9 cellular contexts compared by ENCODE assay signal in genomic region chr14:21039585-21040369, GRCh38. TPM values are rescaled to one million over a fixed set of nuclear protein-coding genes. Genes with fewer than 3 reads are reported as not detected.
A peak's percentile ranks its signal among the peaks of the same experiment; 100 is the strongest.
DNase-seq lines count a peak whose midpoint lies in the region; ATAC-seq and TF ChIP-seq lines count a peak whose summit lies in the region.
"Had no signal": no experiment of that assay in that cellular context is flagged by ENCODE, and none has a peak within 500 bp of the region (broad histone marks: within the 10 kb centered on the region; RNA-seq: fewer than 3 reads in every experiment).

No MANE protein-coding gene starts in this region.

- H3K9me3 ChIP-seq in stomach smooth muscle (ENCODE audit: control insufficient read depth in 2 of 2, low read length in 2 of 2) = no peaks in the 10 kb centered on the region

- peak overlapping the region; percentile 81 for H3K27ac ChIP-seq in stomach smooth muscle (ENCODE audit: low read length)

- no peaks in the 10 kb centered on the region for H3K9me3 Mint-ChIP-seq in HFFc6

- peaks cover 54% of the 10 kb centered on the region for H3K4me1 Mint-ChIP-seq in HFFc6 (ENCODE audit: low read depth)

- H3K27me3 Mint-ChIP-seq in HFFc6 (ENCODE audit: insufficient read depth) = peaks cover 38% of the 10 kb centered on the region

- peak; percentile 74 for DNase-seq in DMS114 treated with DMSO at 0.1 percent for 48 hours (lab: John Stamatoyannopoulos, UW; ENCODE audit: unreplicated experiment)
- peak; percentile 63 for DNase-seq in HFFc6
- peak; percentile 74 for DNase-seq in OCI-M1 (lab: John Stamatoyannopoulos, UW)
- DNase-seq in cerebellar cortex (ENCODE audit: low spot score) = peak; percentile 66
- DNase-seq in kidney epithelial cell (ENCODE audit: low read depth) = no peak
- DNase-seq in NCI-H226 = no peak

- no peaks in the 10 kb centered on the region for H3K36me3 Mint-ChIP-seq in HFFc6 (ENCODE audit: low read depth)

- H3K4me3 ChIP-seq in kidney epithelial cell (ENCODE audit: low read depth, low read length) (no peak overlapping the region), stomach smooth muscle (ENCODE audit: low read length in 2 of 2) (peak overlapping the region; percentile 29 to 57)

- no peak overlapping the region for H3K27ac Mint-ChIP-seq in HFFc6

- H3K36me3 ChIP-seq in kidney epithelial cell (ENCODE audit: control insufficient read depth, insufficient read depth, low read length) (no peaks in the 10 kb centered on the region), stomach smooth muscle (ENCODE audit: control insufficient read depth in 2 of 2, insufficient read depth in 2 of 2, low read length in 2 of 2) (no peaks in the 10 kb centered on the region)

- TF ChIP-seq CTCF in HFFc6 (IDR thresholded peaks at IDR 0.05) (peak; percentile 69), kidney epithelial cell (IDR thresholded peaks at IDR 0.05; ENCODE audit: insufficient read depth, low read length, poor library complexity, severe bottlenecking) (peak; percentile 61)

- peak overlapping the region; percentile 12 to 51 for H3K9ac ChIP-seq in stomach smooth muscle (ENCODE audit: low read length in 2 of 2)

- ATAC-seq in GM21576 (IDR thresholded peaks at IDR 0.05; ENCODE audit: unreplicated experiment) = no peak

- peaks cover 20% of the 10 kb centered on the region for H3K4me1 ChIP-seq in stomach smooth muscle (ENCODE audit: control insufficient read depth, insufficient read depth, low read length)

- H3K4me3 Mint-ChIP-seq in HFFc6 = no peak overlapping the region

- H3K27me3 ChIP-seq in kidney epithelial cell (ENCODE audit: control insufficient read depth, insufficient read depth, low read length) (peaks cover 4% of the 10 kb centered on the region), stomach smooth muscle (ENCODE audit: control insufficient read depth in 1 of 2, insufficient read depth in 2 of 2, low read length in 2 of 2) (peaks cover 0 to 3% of the 10 kb centered on the region in 2 donors)

RNA-seq across cellular contexts. Expression of gene RNASE7, which starts 2.4 kb away (rescaled TPM):
- not detected for total RNA-seq in HFFc6 (2021; fragmentation: NEBNext Ultra II Directional; extraction: Animal tissue kit (Norgen Biotek cat#: 25700))
- not detected in 2 replicates for total RNA-seq in kidney epithelial cell
- total RNA-seq: T-helper 2 cell treated with Interferon-gamma antibody and Interleukin-4, amounts not matched to agents 100 ng/mL and 5 ng/mL, for 36 hours had no signal

RNA-seq across cellular contexts. Expression of gene RNASE13, which starts 5.2 kb away (rescaled TPM):
- not detected for total RNA-seq in HFFc6 (2021; fragmentation: NEBNext Ultra II Directional; extraction: Animal tissue kit (Norgen Biotek cat#: 25700))
- total RNA-seq in kidney epithelial cell = not detected in 2 replicates
- total RNA-seq: T-helper 2 cell treated with Interferon-gamma antibody and Interleukin-4, amounts not matched to agents 100 ng/mL and 5 ng/mL, for 36 hours had no signal

RNA-seq across cellular contexts. Expression of gene TPPP2, which starts 9.8 kb away (rescaled TPM):
- not detected for total RNA-seq in HFFc6 (2021; fragmentation: NEBNext Ultra II Directional; extraction: Animal tissue kit (Norgen Biotek cat#: 25700))
- not detected in 2 replicates for total RNA-seq in kidney epithelial cell
- total RNA-seq: T-helper 2 cell treated with Interferon-gamma antibody and Interleukin-4, amounts not matched to agents 100 ng/mL and 5 ng/mL, for 36 hours had no signal

RNA-seq across cellular contexts. Expression of gene NDRG2, which starts 14.9 kb away (rescaled TPM):
- under 1 TPM in 4 of 6 experiments, not detected in 2; 0.11 to 0.31 (median 0.23) TPM for total RNA-seq in HFFc6 (2021; fragmentation: NEBNext Ultra II Directional; extraction: Animal tissue kit (Norgen Biotek cat#: 25700))
- 5.2 and 10.5 TPM in 2 replicates for total RNA-seq in kidney epithelial cell

RNA-seq across cellular contexts. Expression of gene RNASE8, which starts 17.8 kb away (rescaled TPM):
- not detected for total RNA-seq in HFFc6 (2021; fragmentation: NEBNext Ultra II Directional; extraction: Animal tissue kit (Norgen Biotek cat#: 25700))
- total RNA-seq in kidney epithelial cell = not detected in 2 replicates
- total RNA-seq: T-helper 2 cell treated with Interferon-gamma antibody and Interleukin-4, amounts not matched to agents 100 ng/mL and 5 ng/mL, for 36 hours had no signal

Comparison
In these comparisons a context has a peak if more than half of its experiments do, and no peak if none do; other contexts are left out.
1. DNase-seq: peak in DMS114 treated with DMSO at 0.1 percent for 48 hours (single experiment), HFFc6 (single experiment), OCI-M1 (single experiment) and cerebellar cortex (single experiment); none in kidney epithelial cell (single experiment) and NCI-H226 (single experiment).